18 cellular contexts compared by ENCODE assay signal in the genomic region with DNA sequence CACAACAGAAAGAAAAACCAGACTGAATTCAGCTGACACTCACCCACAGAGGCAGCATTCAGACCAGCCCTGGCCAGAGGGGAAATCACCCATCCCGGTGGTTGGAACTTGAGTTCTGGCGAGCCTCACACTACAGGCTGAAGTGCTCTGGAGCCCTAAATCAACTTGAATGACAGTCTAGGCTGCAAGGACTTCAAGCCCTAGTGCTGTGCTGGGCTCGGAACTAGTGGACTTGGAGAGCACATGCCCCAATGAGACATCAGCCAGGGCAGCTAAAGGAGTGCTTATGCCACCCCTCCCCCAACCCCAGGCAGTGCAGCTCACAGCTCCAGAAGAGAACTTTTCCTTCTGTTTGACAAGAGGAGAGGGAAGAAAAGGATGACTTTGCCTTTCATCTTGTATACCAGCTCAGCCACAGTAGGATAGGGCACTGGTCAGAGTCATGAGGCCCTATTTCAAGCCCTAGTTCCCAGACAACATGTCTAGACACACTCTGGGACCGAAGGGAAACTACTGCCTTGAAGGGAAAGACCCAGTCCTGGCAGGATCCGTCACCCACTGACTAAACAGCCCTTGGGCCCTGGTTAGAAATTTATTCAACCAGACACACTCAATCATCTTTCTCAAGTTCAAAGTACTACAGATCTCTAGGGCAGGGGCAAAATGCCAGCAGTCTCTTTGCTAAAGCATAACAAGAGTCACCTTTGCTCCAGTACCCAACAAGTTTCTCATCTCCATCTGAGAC. TPM values are rescaled to one million over a fixed set of nuclear protein-coding genes. Genes with fewer than 3 reads are reported as not detected.
DNase-seq lines count a peak whose midpoint lies in the region; ATAC-seq and TF ChIP-seq lines count a peak whose summit lies in the region.
"Had no signal": no experiment of that assay in that cellular context is flagged by ENCODE, and none has a peak within 500 bp of the region (broad histone marks: within the 10 kb centered on the region; RNA-seq: fewer than 3 reads in every experiment).

No MANE protein-coding gene starts in this region.

- H3K27me3 Mint-ChIP-seq in Caco-2 (ENCODE audit: insufficient read depth, unreplicated experiment): no peaks in the 10 kb centered on the region
- no peaks in the 10 kb centered on the region for H3K27me3 Mint-ChIP-seq in MCF 10A (ENCODE audit: insufficient read depth, unreplicated experiment)

- BruUV-seq in Caco-2 (replicated peaks; lab: Mats Ljungman, UMichigan): no TSS peak
- no TSS peak for BruUV-seq in MCF 10A (replicated peaks; lab: Mats Ljungman, UMichigan)

- no peak overlapping the region for H3K4me2 ChIP-seq in hepatocyte

- TF ChIP-seq CTCF in Caco-2 (IDR thresholded peaks at IDR 0.05; ENCODE audit: insufficient read depth in 1 of 2, low read depth in 1 of 2, low read length in 1 of 2, severe bottlenecking in 1 of 2, unreplicated experiment in 1 of 2) (no peak), MCF 10A (IDR thresholded peaks at IDR 0.05; ENCODE audit: unreplicated experiment) (no peak), hepatocyte (IDR thresholded peaks at IDR 0.05; ENCODE audit: poor library complexity) (no peak)

- H2AFZ ChIP-seq in hepatocyte: no peak overlapping the region

- no peak overlapping the region for H3K4me3 Mint-ChIP-seq in Caco-2 (ENCODE audit: unreplicated experiment)
- no peak overlapping the region for H3K4me3 Mint-ChIP-seq in MCF 10A (ENCODE audit: unreplicated experiment)

- H3K9ac ChIP-seq in skeletal muscle tissue (ENCODE audit: low read depth in 1 of 3, low read length in 3 of 3): no peak overlapping the region

- H3K27ac ChIP-seq in hepatocyte: peak overlapping the region; percentile 96
- peak overlapping the region; percentile 97 for H3K27ac ChIP-seq in skeletal muscle tissue (ENCODE audit: low read depth, low read length)

- H3K27ac Mint-ChIP-seq in Caco-2 (ENCODE audit: unreplicated experiment) (peak overlapping the region; percentile 52), MCF 10A (ENCODE audit: low read depth, unreplicated experiment) (peak overlapping the region; percentile 95)

- DNase-seq in Caco-2 (no peak), MCF 10A (ENCODE audit: unreplicated experiment) (no peak), hepatocyte (ENCODE audit: low spot score) (peak; percentile 34)
- no peak for DNase-seq in stimulated activated CD4-positive, alpha-beta T cell treated with anti-CD3 and anti-CD28 coated beads, Interleukin-4, amount 100 ng/mL, for 24 hours
- no peak for DNase-seq in stimulated activated CD4-positive, alpha-beta T cell treated with anti-CD3 and anti-CD28 coated beads, Interleukin-4, amount 100 ng/mL, for 1 hour
- DNase-seq: activated effector memory CD4-positive, alpha-beta T cell treated with Interleukin-2 at 50 U/mL for 16 hours; aorta; dorsolateral prefrontal cortex; GOT3; mesendoderm; NCI-H146; NCI-H524 treated with DMSO at 0.1 percent for 48 hours; upper lobe of right lung had no signal

- H3K36me3 ChIP-seq in Caco-2 (ENCODE audit: control insufficient read depth, insufficient read depth, low read length) (no peaks in the 10 kb centered on the region), hepatocyte (replicated peaks; ENCODE audit: insufficient read depth, low read depth) (no peaks in the 10 kb centered on the region), skeletal muscle tissue (ENCODE audit: control insufficient read depth in 3 of 3, insufficient read depth in 3 of 3, low read length in 3 of 3) (no peaks in the 10 kb centered on the region)
- H3K36me3 ChIP-seq: right atrium auricular region, upper lobe of right lung had no signal

- H4K20me1 ChIP-seq in hepatocyte (ENCODE audit: insufficient read depth, poor library complexity, severe bottlenecking): no peaks in the 10 kb centered on the region

- H3K4me3 ChIP-seq in Caco-2 (ENCODE audit: low read depth, low read length) (no peak overlapping the region), hepatocyte (no peak overlapping the region), skeletal muscle tissue (ENCODE audit: low read length in 3 of 3) (peak overlapping the region in 1 of 3 donors; percentile 46)
- H3K4me3 ChIP-seq: dorsolateral prefrontal cortex, right atrium auricular region, upper lobe of right lung had no signal

- POLR2A ChIA-PET in Caco-2 (lab: Charles Lee): no interaction called here
- POLR2A ChIA-PET in MCF 10A (lab: Yijun Ruan, JAX): interaction anchor here (2.4 to 7.8 kb wide), 6 partner anchors 9 to 54 kb away, joined by 28 to 573 read pairs (median 52); a partner anchor contains a TSS

- H3K79me2 ChIP-seq in hepatocyte: no peaks in the 10 kb centered on the region

- ATAC-seq in GM21526 (IDR thresholded peaks at IDR 0.05; ENCODE audit: low FRiP score, unreplicated experiment): no peak
- no peak for ATAC-seq in GM18520 (IDR thresholded peaks at IDR 0.05; ENCODE audit: unreplicated experiment)
- ATAC-seq: Panc1, upper lobe of right lung had no signal

- H3K4me1 ChIP-seq in Caco-2 (peaks cover 25% of the 10 kb centered on the region), hepatocyte (ENCODE audit: insufficient read depth) (peaks cover 19% of the 10 kb centered on the region), skeletal muscle tissue (ENCODE audit: control insufficient read depth in 3 of 3, insufficient read depth in 3 of 3, low read length in 3 of 3) (peaks cover 16 to 39% (median 24%) of the 10 kb centered on the region in 3 donors)

- H3K27me3 ChIP-seq in Caco-2 (replicated peaks; ENCODE audit: control insufficient read depth, insufficient read depth, low read length) (no peaks in the 10 kb centered on the region), hepatocyte (no peaks in the 10 kb centered on the region), skeletal muscle tissue (ENCODE audit: control insufficient read depth in 3 of 3, insufficient read depth in 3 of 3, low read length in 3 of 3) (no peaks in the 10 kb centered on the region)
- H3K27me3 ChIP-seq: dorsolateral prefrontal cortex, right atrium auricular region, upper lobe of right lung had no signal

- peaks cover 36% of the 10 kb centered on the region for H3K9me3 Mint-ChIP-seq in Caco-2 (ENCODE audit: unreplicated experiment)
- peaks cover 11% of the 10 kb centered on the region for H3K9me3 Mint-ChIP-seq in MCF 10A (ENCODE audit: unreplicated experiment)

- H3K9me2 ChIP-seq in hepatocyte (replicated peaks; ENCODE audit: insufficient read depth): no peaks in the 10 kb centered on the region

- intact Hi-C loops in Caco-2 (cut with micrococcal nuclease; ENCODE audit: unreplicated experiment): no loop called here
- intact Hi-C loops in MCF 10A (cut with micrococcal nuclease): no loop called here

- WGBS in hepatocyte (ENCODE audit: low lambda C conversion rate, missing lambda C conversion rate): 68% methylated on average over 5 of the region's 5 CpGs

- H3K36me3 Mint-ChIP-seq in Caco-2 (ENCODE audit: insufficient read depth, unreplicated experiment): peaks cover 13% of the 10 kb centered on the region
- peaks cover 8% of the 10 kb centered on the region for H3K36me3 Mint-ChIP-seq in MCF 10A (ENCODE audit: insufficient read depth, unreplicated experiment)

- H3K9me3 ChIP-seq in Caco-2 (peaks cover 17% of the 10 kb centered on the region), hepatocyte (ENCODE audit: low read depth) (no peaks in the 10 kb centered on the region), skeletal muscle tissue (ENCODE audit: control insufficient read depth in 3 of 3, low read length in 3 of 3) (no peaks in the 10 kb centered on the region)
- H3K9me3 ChIP-seq: upper lobe of right lung had no signal

- CTCF ChIA-PET in Caco-2 (lab: Charles Lee): no interaction called here
- CTCF ChIA-PET in MCF 10A (lab: Yijun Ruan, JAX): interaction anchor here (1.2 to 2.8 kb wide), 2 partner anchors 11 to 42 kb away, joined by 3 to 25 read pairs; a partner anchor contains a TSS

- H3K4me1 Mint-ChIP-seq in Caco-2 (ENCODE audit: low read depth, unreplicated experiment): peaks cover 24% of the 10 kb centered on the region
- peaks cover 21% of the 10 kb centered on the region for H3K4me1 Mint-ChIP-seq in MCF 10A (ENCODE audit: insufficient read depth, unreplicated experiment)

RNA-seq across cellular contexts. Expression of a gene that starts 43.2 kb away (rescaled TPM):
- 42.1 and 45.1 TPM in 2 replicates for total RNA-seq in Caco-2 (2022)
- 158 and 183 TPM in 2 replicates for total RNA-seq in MCF 10A (2022)
- total RNA-seq in hepatocyte: 159 and 181 TPM in 2 replicates
- polyA plus RNA-seq in hepatocyte: 226 and 234 TPM in 2 replicates
- total RNA-seq in skeletal muscle tissue: 132 TPM
